8 cellular contexts compared by ENCODE assay signal in genomic region chr10:102120142-102120986, GRCh38. TPM values are rescaled to one million over a fixed set of nuclear protein-coding genes. Genes with fewer than 3 reads are reported as not detected.
DNase-seq lines count a peak whose midpoint lies in the region; ATAC-seq and TF ChIP-seq lines count a peak whose summit lies in the region.

LDB1 (minus strand) TSS chr10:102120368; CDS start chr10:102120110, 258 bp downstream.

- intact Hi-C loops in spleen (cut with DNase I; ENCODE audit: low total_unique reads): no loop called here

- no peaks in the 10 kb centered on the region for H3K27me3 ChIP-seq in spleen (replicated peaks in 1 of 7)

- DNase-seq in NCI-H2081 (lab: John Stamatoyannopoulos, UW) (peak; percentile 73 to 78), NCI-H2081 treated with DMSO at 0.1 percent for 48 hours (lab: John Stamatoyannopoulos, UW) (no peak), NCI-H2196 treated with DMSO at 0.1 percent for 48 hours (lab: John Stamatoyannopoulos, UW; ENCODE audit: unreplicated experiment) (peak; percentile 27), cerebellar cortex (ENCODE audit: low spot score) (peak; percentile 88), iris pigment epithelial cell (ENCODE audit: low read depth) (peak; percentile 81), spleen (peak; percentile 95)
- DNase-seq in activated CD4-positive, CD25-positive, alpha-beta regulatory T cell (lab: John Stamatoyannopoulos, UW): peak; percentile 34 to 73 (median 62)

- H3K9me3 ChIP-seq in spleen: no peaks in the 10 kb centered on the region

- TF ChIP-seq CTCF in spleen (IDR thresholded peaks at IDR 0.05 in 8 of 11, conservative IDR thresholded peaks at IDR 0.05 in 3 of 11): peak in 6 of 11 experiments; percentile 16 to 59 (median 36)

- peak within 1 kb of the TSS; percentile 92 to 99 (median 96) for H3K27ac ChIP-seq in spleen

- ATAC-seq in HG02970 (IDR thresholded peaks at IDR 0.05; ENCODE audit: low FRiP score, unreplicated experiment): peak; percentile 55

- TF ChIP-seq POLR2A in spleen (IDR thresholded peaks at IDR 0.05): peak; percentile 42 to 89 (median 66)

- WGBS in spleen, 5 donors: 0 to 1% (median 0%) methylated on average over 55 to 104 of the region's 104 CpGs

- no peaks in the 10 kb centered on the region for H3K36me3 ChIP-seq in spleen

- H3K4me3 ChIP-seq in spleen: peak within 1 kb of the TSS; percentile 41 to 97 (median 84)

- H3K4me1 ChIP-seq in spleen: peaks cover 37 to 67% (median 54%) of the 10 kb centered on the region in 6 donors

RNA-seq across cellular contexts. Expression of gene LDB1, which starts in this region (rescaled TPM):
- total RNA-seq in spleen: 10 to 100 TPM; 59.3 to 89.9 (median 71.1) TPM
- polyA plus RNA-seq in spleen: 10 to 100 TPM; 22.5 to 50.2 (median 25.4) TPM
